In genomic region chr7:133912916-133913697, GRCh38 we compare ENCODE assay signal across 16 cellular contexts.
A peak's percentile ranks its signal among the peaks of the same experiment; 100 is the strongest.
DNase-seq lines count a peak whose midpoint lies in the region; ATAC-seq, FAIRE-seq and TF ChIP-seq lines count a peak whose summit lies in the region.
"Had no signal": no experiment of that assay in that cellular context is flagged by ENCODE, and none has a peak within 500 bp of the region (broad histone marks: within the 10 kb centered on the region; RNA-seq: fewer than 3 reads in every experiment).

No MANE protein-coding gene starts in this region.

- H3K9me3 Mint-ChIP-seq in CD4-positive, alpha-beta memory T cell, result peaks cover 0 to 4% (median 0%) of the 10 kb centered on the region in 8 donors
- H3K9me3 Mint-ChIP-seq: activated CD4-positive, alpha-beta T cell treated with anti-CD3 and anti-CD28 coated beads, Interleukin-2, amount 10 ng/mL, durations not matched to agents 7 days and 5 days; activated T-helper 1 cell treated with anti-CD3 and anti-CD28 coated beads, Interleukin-12 subunit alpha, Interleukin-12 subunit beta, Interleukin-2, Interleukin-4 antibody, amounts not matched to agents 30 ng/mL and 10 ng/mL and 1 ng/mL, durations not matched to agents 14 hours and 24 hours and 36 hours had no signal

- H3K36me3 ChIP-seq in GM12878 (ENCODE audit: control insufficient read depth in 2 of 2, insufficient read depth in 2 of 2, low read length in 1 of 2) (no peaks in the 10 kb centered on the region), uterus (no peaks in the 10 kb centered on the region)
- no peaks in the 10 kb centered on the region for H3K36me3 ChIP-seq in CD4-positive, alpha-beta memory T cell (ENCODE audit: insufficient read depth, low read length)

- 90% methylated on average over 2 of the region's 2 CpGs for WGBS in GM12878 (ENCODE audit: insufficient coverage, insufficient replicate concordance, low lambda C conversion rate, missing lambda C conversion rate)

- FAIRE-seq in GM12878 (lab: Jason Lieb, UNC) (no peak), frontal cortex (lab: Jason Lieb, UNC) (no peak)

- ATAC-seq in GM12878, result no peak
- no peak for ATAC-seq in left colon
- ATAC-seq: Right ventricle myocardium inferior had no signal

- H3K79me2 ChIP-seq in GM12878 (ENCODE audit: control insufficient read depth, insufficient read depth, low read length), result no peaks in the 10 kb centered on the region

- H3K27me3 ChIP-seq in GM12878 (replicated peaks in 1 of 2; ENCODE audit: control insufficient read depth in 2 of 2, insufficient read depth in 2 of 2, low read length in 1 of 2) (no peaks in the 10 kb centered on the region), uterus (no peaks in the 10 kb centered on the region)
- no peaks in the 10 kb centered on the region for H3K27me3 ChIP-seq in CD4-positive, alpha-beta memory T cell (ENCODE audit: insufficient read depth, low read length)

- no peak overlapping the region for H3K4me3 Mint-ChIP-seq in CD4-positive, alpha-beta memory T cell
- H3K4me3 Mint-ChIP-seq: activated CD4-positive, alpha-beta T cell treated with anti-CD3 and anti-CD28 coated beads, Interleukin-2, amount 10 ng/mL, durations not matched to agents 7 days and 5 days; activated T-helper 1 cell treated with anti-CD3 and anti-CD28 coated beads, Interleukin-12 subunit alpha, Interleukin-12 subunit beta, Interleukin-2, Interleukin-4 antibody, amounts not matched to agents 30 ng/mL and 10 ng/mL and 1 ng/mL, durations not matched to agents 14 hours and 24 hours and 36 hours; CD8-positive, alpha-beta memory T cell; stimulated activated naive CD8-positive, alpha-beta T cell treated with anti-CD3 and anti-CD28 coated beads, Interleukin-15, Interleukin-2, amounts not matched to agents 100 ng/mL and 50 ng/mL, for 24 hours had no signal

- RAD21 ChIA-PET in GM12878 (lab: Charles Lee; ENCODE audit: unreplicated experiment), result no interaction called here

- H3K27ac Mint-ChIP-seq in CD4-positive, alpha-beta memory T cell, result no peak overlapping the region
- H3K27ac Mint-ChIP-seq: activated CD4-positive, alpha-beta T cell treated with anti-CD3 and anti-CD28 coated beads, Interleukin-2, amount 10 ng/mL, durations not matched to agents 7 days and 5 days; activated T-helper 1 cell treated with anti-CD3 and anti-CD28 coated beads, Interleukin-12 subunit alpha, Interleukin-12 subunit beta, Interleukin-2, Interleukin-4 antibody, amounts not matched to agents 30 ng/mL and 10 ng/mL and 1 ng/mL, durations not matched to agents 14 hours and 24 hours and 36 hours; CD8-positive, alpha-beta memory T cell; stimulated activated naive CD8-positive, alpha-beta T cell treated with anti-CD3 and anti-CD28 coated beads, Interleukin-15, Interleukin-2, amounts not matched to agents 100 ng/mL and 50 ng/mL, for 24 hours had no signal

- in situ Hi-C loops in GM12878 (cut with MboI), result no loop called here

- no peak for TF ChIP-seq RAD21 in GM12878 (IDR thresholded peaks at IDR 0.05; ENCODE audit: insufficient read depth, low read depth, low read length)

- H4K20me1 ChIP-seq in GM12878 (ENCODE audit: control insufficient read depth, insufficient read depth), result no peaks in the 10 kb centered on the region

- SMC1A ChIA-PET in GM12878 (lab: Charles Lee; ENCODE audit: uncharacterized antibody, unreplicated experiment), result no interaction called here

- TF ChIP-seq EP300 in GM12878 (IDR thresholded peaks at IDR 0.05; ENCODE audit: borderline replicate concordance in 1 of 2, control insufficient read depth in 1 of 2, low read depth in 2 of 2, low read length in 2 of 2), result no peak

- H3K4me1 Mint-ChIP-seq in CD4-positive, alpha-beta memory T cell, result no peaks in the 10 kb centered on the region
- H3K4me1 Mint-ChIP-seq: activated CD4-positive, alpha-beta T cell treated with anti-CD3 and anti-CD28 coated beads, Interleukin-2, amount 10 ng/mL, durations not matched to agents 7 days and 5 days; CD8-positive, alpha-beta memory T cell had no signal

- H3K27ac ChIP-seq in GM12878 (ENCODE audit: control insufficient read depth, insufficient read depth) (no peak overlapping the region), uterus (no peak overlapping the region)
- H3K27ac ChIP-seq in CD4-positive, alpha-beta memory T cell (ENCODE audit: low read depth, low read length), result no peak overlapping the region

- CTCF ChIA-PET in GM12878 (lab: Yijun Ruan, JAX), result no interaction called here
- CTCF ChIA-PET in CD4-positive, alpha-beta memory T cell (lab: Charles Lee; ENCODE audit: partially characterized antibody), result no interaction called here

- no TSS peak for BruUV-seq in GM12878 (replicated peaks; lab: Mats Ljungman, UMichigan)

- H3K4me3 ChIP-seq in GM12878 (no peak overlapping the region), uterus (no peak overlapping the region)
- H3K4me3 ChIP-seq in CD4-positive, alpha-beta memory T cell (ENCODE audit: low read length in 2 of 2), result no peak overlapping the region

- intact Hi-C loops in GM12878 (cut with micrococcal nuclease; ENCODE audit: unreplicated experiment), result no loop called here
- intact Hi-C loops in left colon (cut with DNase I, micrococcal nuclease), result no loop called here
- intact Hi-C loops in CD4-positive, alpha-beta memory T cell (cut with micrococcal nuclease), result no loop called here
- intact Hi-C loops in uterus (cut with DNase I; ENCODE audit: low total_unique reads), result no loop called here

- no peak overlapping the region for H3K4me2 ChIP-seq in GM12878 (ENCODE audit: control insufficient read depth, insufficient read depth)

- TF ChIP-seq CTCF in GM12878 (IDR thresholded peaks at IDR 0.05 in 2 of 3, conservative IDR thresholded peaks at IDR 0.05 in 1 of 3; ENCODE audit: control insufficient read depth in 2 of 3, extremely low read depth in 1 of 3, insufficient read depth in 1 of 3, low read depth in 3 of 3, low read length in 3 of 3) (no peak), uterus (IDR thresholded peaks at IDR 0.05) (no peak)

- TF ChIP-seq POLR2A in GM12878 (IDR thresholded peaks at IDR 0.05; ENCODE audit: low read depth, low read length), result no peak
- no peak for TF ChIP-seq POLR2A in uterus (IDR thresholded peaks at IDR 0.05)

- DNase-seq in Daoy (ENCODE audit: low read depth) (peak; percentile 27), HT1080 (ENCODE audit: low read depth) (peak; percentile 87), GM12878 (ENCODE audit: low read depth, low spot score) (no peak), hepatic stellate cell (ENCODE audit: low spot score) (peak; percentile 12), frontal cortex (ENCODE audit: low spot score in 2 of 2) (no peak), left colon (no peak), uterus (no peak)
- no peak for DNase-seq in CD4-positive, alpha-beta memory T cell
- DNase-seq: activated CD4-positive, alpha-beta T cell treated with anti-CD3 and anti-CD28 coated beads, Interleukin-2, amount 10 ng/mL, durations not matched to agents 7 days and 5 days; amniotic stem cell; CD8-positive, alpha-beta memory T cell; effector CD8-positive, alpha-beta T cell; H7 had no signal

- peaks cover 8% of the 10 kb centered on the region for H3K4me1 ChIP-seq in GM12878 (ENCODE audit: control insufficient read depth, insufficient read depth, low read length)
- no peaks in the 10 kb centered on the region for H3K4me1 ChIP-seq in CD4-positive, alpha-beta memory T cell (ENCODE audit: insufficient read depth, low read length)
- no peaks in the 10 kb centered on the region for H3K4me1 ChIP-seq in uterus

- no peak overlapping the region for H2AFZ ChIP-seq in GM12878 (ENCODE audit: control insufficient read depth, low read depth, low read length)

- H3K9ac ChIP-seq in GM12878 (ENCODE audit: control insufficient read depth, insufficient read depth, low read length), result no peak overlapping the region

- H3K36me3 Mint-ChIP-seq in CD4-positive, alpha-beta memory T cell, result peaks cover 26 to 52% of the 10 kb centered on the region in 2 donors

- POLR2A ChIA-PET in GM12878 (lab: Charles Lee), result no interaction called here
- POLR2A ChIA-PET in CD4-positive, alpha-beta memory T cell (lab: Charles Lee; ENCODE audit: partially characterized antibody), result no interaction called here

- no peaks in the 10 kb centered on the region for H3K9me3 ChIP-seq in GM12878 (replicated peaks; ENCODE audit: control insufficient read depth, insufficient read depth, low read length)
- no peaks in the 10 kb centered on the region for H3K9me3 ChIP-seq in CD4-positive, alpha-beta memory T cell (ENCODE audit: control insufficient read depth in 1 of 2, low read length in 2 of 2)
- no peaks in the 10 kb centered on the region for H3K9me3 ChIP-seq in uterus

- no peaks in the 10 kb centered on the region for H3K27me3 Mint-ChIP-seq in CD4-positive, alpha-beta memory T cell
- H3K27me3 Mint-ChIP-seq: activated CD4-positive, alpha-beta T cell treated with anti-CD3 and anti-CD28 coated beads, Interleukin-2, amount 10 ng/mL, durations not matched to agents 7 days and 5 days; CD8-positive, alpha-beta memory T cell; stimulated activated naive CD8-positive, alpha-beta T cell treated with anti-CD3 and anti-CD28 coated beads, Interleukin-15, Interleukin-2, amounts not matched to agents 100 ng/mL and 50 ng/mL, for 24 hours had no signal

TF ChIP-seq in GM12878, 131 proteins besides CTCF, POLR2A, EP300 and RAD21:
- no peak for TF ChIP-seq PML (IDR thresholded peaks at IDR 0.05; ENCODE audit: low read length)
- TF ChIP-seq GABPA (IDR thresholded peaks at IDR 0.05; ENCODE audit: low read depth), result 0 out of 2 replicates have a peak, but pooled peaks have one; percentile 12

Comparison
In these comparisons a context has a peak if more than half of its experiments do, and no peak if none do; other contexts are left out.
1. DNase-seq: peak in Daoy (single experiment), HT1080 (single experiment) and hepatic stellate cell (single experiment); none in GM12878 (single experiment), frontal cortex (0 of 2), left colon (0 of 2), CD4-positive, alpha-beta memory T cell (0 of 5) and uterus (0 of 2).